30 cellular contexts compared by ENCODE assay signal in the genomic region with DNA sequence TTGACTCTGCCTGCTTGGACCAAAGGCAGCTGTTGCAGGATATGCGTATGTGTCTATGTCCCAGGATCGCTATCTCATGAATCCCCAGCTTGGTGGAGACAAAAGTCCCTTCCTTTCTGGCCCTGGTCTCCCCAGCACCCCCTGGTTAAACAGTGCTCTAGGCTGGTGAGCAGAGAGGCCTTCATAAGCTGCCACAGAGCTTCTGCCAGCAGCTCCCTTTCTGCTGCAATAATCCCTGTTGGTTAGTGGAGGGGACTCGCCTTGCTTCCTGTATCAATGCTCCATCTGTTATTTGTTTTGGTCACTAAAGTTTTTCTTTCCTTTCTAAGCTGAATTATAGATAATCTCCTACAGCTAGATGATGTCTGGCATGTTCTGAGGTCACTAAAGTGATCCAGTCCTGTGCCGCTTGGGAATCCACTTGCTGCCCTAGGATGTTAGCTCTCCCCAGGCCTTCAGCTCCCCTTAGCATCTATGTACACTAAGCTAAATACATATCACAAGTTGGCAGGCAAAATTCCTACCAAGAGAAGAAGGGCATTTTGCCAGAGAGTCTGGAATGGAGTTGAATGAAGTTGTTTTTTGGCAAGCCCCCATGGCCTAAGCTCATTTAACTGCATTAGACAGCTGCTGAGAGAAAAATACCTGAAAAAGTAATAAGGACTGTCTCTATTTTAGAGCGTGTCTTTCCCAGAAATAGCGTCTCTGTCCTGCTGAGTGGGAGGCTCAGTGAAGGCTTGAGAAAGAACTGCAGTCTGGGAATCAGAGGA. TPM values are rescaled to one million over a fixed set of nuclear protein-coding genes. Genes with fewer than 3 reads are reported as not detected.
A peak's percentile ranks its signal among the peaks of the same experiment; 100 is the strongest.
DNase-seq lines count a peak whose midpoint lies in the region; ATAC-seq, FAIRE-seq and TF ChIP-seq lines count a peak whose summit lies in the region.
"Had no signal": no experiment of that assay in that cellular context is flagged by ENCODE, and none has a peak within 500 bp of the region (broad histone marks: within the 10 kb centered on the region; RNA-seq: fewer than 3 reads in every experiment).

No MANE protein-coding gene starts in this region.

- no peak overlapping the region for H2AFZ ChIP-seq in HepG2 (ENCODE audit: low read length)

- TF ChIP-seq EP300 in HepG2 (IDR thresholded peaks at IDR 0.05; ENCODE audit: low read depth in 2 of 2, low read length in 2 of 2) = no peak
- no peak for TF ChIP-seq EP300 in HepG2 (CRISPR knock-in tag; IDR thresholded peaks at IDR 0.05; ENCODE audit: borderline replicate concordance)

- BruUV-seq in HepG2 (replicated peaks; lab: Mats Ljungman, UMichigan) = no TSS peak

- peak overlapping the region; percentile 69 for H3K27ac Mint-ChIP-seq in activated naive CD8-positive, alpha-beta T cell treated with anti-CD3 and anti-CD28 coated beads, Interleukin-2, amount 10 ng/mL, durations not matched to agents 7 days and 5 days
- H3K27ac Mint-ChIP-seq in activated naive CD8-positive, alpha-beta T cell treated with anti-CD3 and anti-CD28 coated beads for 36 hours = no peak overlapping the region
- H3K27ac Mint-ChIP-seq in T-helper 17 cell = peak overlapping the region; percentile 14
- H3K27ac Mint-ChIP-seq: activated T-helper 1 cell treated with anti-CD3 and anti-CD28 coated beads, Interleukin-12 subunit alpha, Interleukin-12 subunit beta, Interleukin-2, Interleukin-4 antibody, amounts not matched to agents 30 ng/mL and 10 ng/mL and 1 ng/mL, durations not matched to agents 14 hours and 24 hours and 36 hours; stimulated activated naive CD8-positive, alpha-beta T cell treated with anti-CD3 and anti-CD28 coated beads, Interleukin-15, Interleukin-2, amounts not matched to agents 100 ng/mL and 50 ng/mL, for 24 hours had no signal

- H3K4me3 Mint-ChIP-seq in activated naive CD8-positive, alpha-beta T cell treated with anti-CD3 and anti-CD28 coated beads, Interleukin-2, amount 10 ng/mL, durations not matched to agents 7 days and 5 days = no peak overlapping the region
- H3K4me3 Mint-ChIP-seq in activated naive CD8-positive, alpha-beta T cell treated with anti-CD3 and anti-CD28 coated beads for 36 hours = no peak overlapping the region
- H3K4me3 Mint-ChIP-seq in T-helper 17 cell = no peak overlapping the region
- H3K4me3 Mint-ChIP-seq: activated T-helper 1 cell treated with anti-CD3 and anti-CD28 coated beads, Interleukin-12 subunit alpha, Interleukin-12 subunit beta, Interleukin-2, Interleukin-4 antibody, amounts not matched to agents 30 ng/mL and 10 ng/mL and 1 ng/mL, durations not matched to agents 14 hours and 24 hours and 36 hours; stimulated activated naive CD8-positive, alpha-beta T cell treated with anti-CD3 and anti-CD28 coated beads, Interleukin-15, Interleukin-2, amounts not matched to agents 100 ng/mL and 50 ng/mL, for 24 hours had no signal

- no peak overlapping the region for H3K9ac ChIP-seq in HepG2 (ENCODE audit: insufficient read depth, low read depth, low read length)

- CTCF ChIA-PET in HepG2 (lab: Yijun Ruan, JAX; ENCODE audit: low intra/inter-chr PET ratio, low total read pairs) = no interaction called here

- H3K9me3 ChIP-seq in T-helper 17 cell (ENCODE audit: control insufficient read depth, low read length, poor library complexity, severe bottlenecking) (no peaks in the 10 kb centered on the region), HepG2 (ENCODE audit: low read length) (no peaks in the 10 kb centered on the region), HAP-1 (no peaks in the 10 kb centered on the region)
- H3K9me3 ChIP-seq: A549, MG63, transverse colon had no signal

- H3K79me2 ChIP-seq in HepG2 (ENCODE audit: insufficient read depth, low read length) = no peaks in the 10 kb centered on the region

- in situ Hi-C loops in HepG2 (cut with HindIII; ENCODE audit: extremely low pct_ligation_motif_present, low pct_unique_long_range_greater_than_20kb) (no loop called here), HAP-1 (cut with MboI; ENCODE audit: low sequenced_read_pairs) (no loop called here)

- no peak for FAIRE-seq in HepG2 (lab: Jason Lieb, UNC)
- FAIRE-seq: A549, H1 had no signal

- H3K4me2 ChIP-seq in HepG2 (ENCODE audit: low read depth, low read length) = no peak overlapping the region
- H3K4me2 ChIP-seq: A549 had no signal

- 97% methylated on average over 6 of the region's 6 CpGs for WGBS in HepG2 (ENCODE audit: low lambda C conversion rate)

- H3K9me3 Mint-ChIP-seq in activated naive CD8-positive, alpha-beta T cell treated with anti-CD3 and anti-CD28 coated beads, Interleukin-2, amount 10 ng/mL, durations not matched to agents 7 days and 5 days = no peaks in the 10 kb centered on the region
- H3K9me3 Mint-ChIP-seq in activated naive CD8-positive, alpha-beta T cell treated with anti-CD3 and anti-CD28 coated beads for 36 hours = peaks cover 2% of the 10 kb centered on the region
- H3K9me3 Mint-ChIP-seq: activated naive CD4-positive, alpha-beta T cell treated with anti-CD3 and anti-CD28 coated beads, Interleukin-2, amount 50 U/mL, for 72 hours; activated T-helper 1 cell treated with anti-CD3 and anti-CD28 coated beads, Interleukin-12 subunit alpha, Interleukin-12 subunit beta, Interleukin-2, Interleukin-4 antibody, amounts not matched to agents 30 ng/mL and 10 ng/mL and 1 ng/mL, durations not matched to agents 14 hours and 24 hours and 36 hours; stimulated activated naive CD8-positive, alpha-beta T cell treated with anti-CD3 and anti-CD28 coated beads, Interleukin-15, Interleukin-2, amounts not matched to agents 100 ng/mL and 50 ng/mL, for 24 hours had no signal

- H3K27me3 ChIP-seq in HepG2 (ENCODE audit: control insufficient read depth in 1 of 2, insufficient read depth in 2 of 2, low read length in 2 of 2) (no peaks in the 10 kb centered on the region), HAP-1 (ENCODE audit: low read depth) (no peaks in the 10 kb centered on the region)
- H3K27me3 ChIP-seq: brain microvascular endothelial cell, MG63, spleen, transverse colon had no signal

- intact Hi-C loops in HepG2 (cut with micrococcal nuclease; ENCODE audit: unreplicated experiment) = no loop called here

- TF ChIP-seq POLR2A in HepG2 (IDR thresholded peaks at IDR 0.05; ENCODE audit: insufficient read depth in 1 of 2, low read depth in 2 of 2, low read length in 2 of 2) = no peak

- no peak for TF ChIP-seq CTCF in fibroblast of the aortic adventitia (IDR thresholded peaks at IDR 0.05; ENCODE audit: insufficient read depth, low read length)
- TF ChIP-seq CTCF in HepG2 (CRISPR knock-in tag; IDR thresholded peaks at IDR 0.05) = no peak

- POLR2A ChIA-PET in activated naive CD8-positive, alpha-beta T cell treated with anti-CD3 and anti-CD28 coated beads, Interleukin-2, amount 10 ng/mL, durations not matched to agents 7 days and 5 days (lab: Charles Lee) = no interaction called here
- POLR2A ChIA-PET in HepG2 (lab: Yijun Ruan, JAX) = no interaction called here

- TF ChIP-seq RAD21 in HepG2 (CRISPR knock-in tag; IDR thresholded peaks at IDR 0.05) = no peak

- no peaks in the 10 kb centered on the region for H3K27me3 Mint-ChIP-seq in activated naive CD8-positive, alpha-beta T cell treated with anti-CD3 and anti-CD28 coated beads, Interleukin-2, amount 10 ng/mL, durations not matched to agents 7 days and 5 days
- H3K27me3 Mint-ChIP-seq in activated naive CD8-positive, alpha-beta T cell treated with anti-CD3 and anti-CD28 coated beads for 36 hours = no peaks in the 10 kb centered on the region
- no peaks in the 10 kb centered on the region for H3K27me3 Mint-ChIP-seq in T-helper 17 cell
- H3K27me3 Mint-ChIP-seq: stimulated activated naive CD8-positive, alpha-beta T cell treated with anti-CD3 and anti-CD28 coated beads, Interleukin-15, Interleukin-2, amounts not matched to agents 100 ng/mL and 50 ng/mL, for 24 hours had no signal

- no peaks in the 10 kb centered on the region for H3K4me1 Mint-ChIP-seq in activated naive CD8-positive, alpha-beta T cell treated with anti-CD3 and anti-CD28 coated beads, Interleukin-2, amount 10 ng/mL, durations not matched to agents 7 days and 5 days
- peaks cover 2% of the 10 kb centered on the region for H3K4me1 Mint-ChIP-seq in activated naive CD8-positive, alpha-beta T cell treated with anti-CD3 and anti-CD28 coated beads for 36 hours
- no peaks in the 10 kb centered on the region for H3K4me1 Mint-ChIP-seq in T-helper 17 cell

- H4K20me1 ChIP-seq in HepG2 (ENCODE audit: insufficient read depth, low read length) = no peaks in the 10 kb centered on the region

- no peak for DNase-seq in activated naive CD8-positive, alpha-beta T cell treated with anti-CD3 and anti-CD28 coated beads, Interleukin-2, amount 10 ng/mL, durations not matched to agents 7 days and 5 days
- no peak for DNase-seq in activated naive CD8-positive, alpha-beta T cell treated with anti-CD3 and anti-CD28 coated beads for 36 hours
- DNase-seq in T-helper 17 cell (no peak), fibroblast of the aortic adventitia (ENCODE audit: low read depth) (peak; percentile 49), HepG2 (ENCODE audit: low spot score) (no peak), HAP-1 (ENCODE audit: low spot score in 2 of 2) (no peak)
- DNase-seq in stimulated activated CD8-positive, alpha-beta memory T cell treated with anti-CD3 and anti-CD28 coated beads, Interleukin-4, amount 100 ng/mL, for 48 hours = no peak
- no peak for DNase-seq in activated CD4-positive, CD25-positive, alpha-beta regulatory T cell treated with anti-CD3 and anti-CD28 coated beads, Interleukin-2, amount 50 U/mL, for 72 hours
- DNase-seq: activated CD4-positive, alpha-beta T cell treated with anti-CD3 and anti-CD28 coated beads for 4 hours; brain microvascular endothelial cell; cortex of kidney; EL; glutamatergic neuron; MG63; NCI-H187; occipital lobe; PC-3; SHP77; spleen; stimulated activated CD4-positive, alpha-beta T cell treated with anti-CD3 and anti-CD28 coated beads, Interleukin-4, amount 100 ng/mL, for 24 hours; T-helper 1 cell; transverse colon had no signal

- H3K4me3 ChIP-seq in fibroblast of the aortic adventitia (ENCODE audit: low read depth, low read length) (no peak overlapping the region), HepG2 (replicated peaks in 1 of 3; ENCODE audit: insufficient read depth in 1 of 3, low read depth in 2 of 3, low read length in 3 of 3) (no peak overlapping the region), HAP-1 (no peak overlapping the region)
- H3K4me3 ChIP-seq: A549, MG63, spleen, transverse colon had no signal

- H3K36me3 Mint-ChIP-seq in activated naive CD8-positive, alpha-beta T cell treated with anti-CD3 and anti-CD28 coated beads, Interleukin-2, amount 10 ng/mL, durations not matched to agents 7 days and 5 days = peaks cover 37% of the 10 kb centered on the region
- H3K36me3 Mint-ChIP-seq in activated naive CD8-positive, alpha-beta T cell treated with anti-CD3 and anti-CD28 coated beads for 36 hours = peaks cover 31% of the 10 kb centered on the region
- peaks cover 13% of the 10 kb centered on the region for H3K36me3 Mint-ChIP-seq in T-helper 17 cell (ENCODE audit: low read depth)

- H3K4me1 ChIP-seq in HepG2 (ENCODE audit: insufficient read depth, low read length) = no peaks in the 10 kb centered on the region
- H3K4me1 ChIP-seq in HAP-1 = no peaks in the 10 kb centered on the region
- H3K4me1 ChIP-seq: A549, spleen, transverse colon had no signal

- H3K27ac ChIP-seq in HepG2 (ENCODE audit: extremely low read length, insufficient read depth, low read length) = no peak overlapping the region
- H3K27ac ChIP-seq: A549, brain microvascular endothelial cell, spleen, transverse colon had no signal

- ATAC-seq in activated naive CD8-positive, alpha-beta T cell treated with anti-CD3 and anti-CD28 coated beads, Interleukin-2, amount 10 ng/mL, durations not matched to agents 7 days and 5 days (ENCODE audit: low read depth) = no peak
- ATAC-seq in T-helper 17 cell = no peak
- no peak for ATAC-seq in HepG2
- ATAC-seq: A549; activated naive CD4-positive, alpha-beta T cell treated with anti-CD3 and anti-CD28 coated beads, Interleukin-2, amount 50 U/mL, for 72 hours; PC-3 had no signal

- H3K36me3 ChIP-seq in HepG2 (replicated peaks in 1 of 2; ENCODE audit: control insufficient read depth in 1 of 2, insufficient read depth in 2 of 2, low read length in 2 of 2) (peaks cover 23 to 54% of the 10 kb centered on the region in 2 experiments; a peak in 4 of 5 replicates), HAP-1 (replicated peaks) (peaks cover 18% of the 10 kb centered on the region)
- H3K36me3 ChIP-seq: MG63 had no signal

RNA-seq across cellular contexts. Expression of gene RDH12, which starts 47.8 kb away (rescaled TPM):
- not detected for total RNA-seq in activated naive CD8-positive, alpha-beta T cell treated with anti-CD3 and anti-CD28 coated beads, Interleukin-2, amount 10 ng/mL, durations not matched to agents 7 days and 5 days
- not detected for total RNA-seq in activated naive CD8-positive, alpha-beta T cell treated with anti-CD3 and anti-CD28 coated beads for 36 hours
- not detected for total RNA-seq in T-helper 17 cell
- total RNA-seq in fibroblast of the aortic adventitia (ENCODE audit: low replicate concordance) = 0.82 TPM in 1 of 2 replicates, not detected in the other
- total RNA-seq in HepG2 (2016; rRNA removed; fragmentation: Illumina TruSeq; extraction: Trizol) = 1.4 and 1.6 TPM in 2 replicates
- 0.97 and 1.7 TPM in 2 replicates for total RNA-seq in HepG2 (2016; cell fraction: cytosol; rRNA removed; fragmentation: Illumina TruSeq; extraction: Trizol; ENCODE audit: low read depth)
- 1.2 and 1.4 TPM in 2 replicates for total RNA-seq in HepG2 (2016; cell fraction: insoluble cytoplasmic fraction; rRNA removed; fragmentation: Illumina TruSeq; extraction: Trizol)
- 1.3 and 1.9 TPM in 2 replicates for total RNA-seq in HepG2 (2016; cell fraction: membrane; rRNA removed; fragmentation: Illumina TruSeq; extraction: Trizol)
- total RNA-seq in HepG2 (2016; cell fraction: nucleus; rRNA removed; fragmentation: Illumina TruSeq; extraction: Trizol) = 1.3 and 1.6 TPM in 2 replicates
- 2.1 and 2.6 TPM in 2 replicates for polyA plus RNA-seq in HepG2 (2011; rRNA removed)
- polyA plus RNA-seq in HepG2 (2011; cell fraction: cytosol; rRNA removed) = 1.8 and 2.9 TPM in 2 replicates
- polyA plus RNA-seq in HepG2 (2011; cell fraction: nucleus; rRNA removed) = 0.59 and 0.80 TPM in 2 replicates
- 3.1 and 3.8 TPM in 2 replicates for polyA plus RNA-seq in HepG2 (2012)
- 1.7 and 2.0 TPM in 2 replicates for polyA plus RNA-seq in HepG2 (2016; cell fraction: cytosol; fragmentation: Illumina TruSeq; extraction: Trizol; ENCODE audit: low read depth)
- polyA plus RNA-seq in HepG2 (2016; cell fraction: insoluble cytoplasmic fraction; fragmentation: Illumina TruSeq; extraction: Trizol; ENCODE audit: low read depth) = 1.0 and 1.3 TPM in 2 replicates
- polyA plus RNA-seq in HepG2 (2016; cell fraction: membrane; fragmentation: Illumina TruSeq; extraction: Trizol; ENCODE audit: low read depth) = 1.6 and 2.3 TPM in 2 replicates
- polyA plus RNA-seq in HepG2 (2016; cell fraction: nucleus; fragmentation: Illumina TruSeq; extraction: Trizol; ENCODE audit: insufficient read depth, low read depth) = 1.5 and 1.8 TPM in 2 replicates
- 0.07 and 3.1 TPM in 2 replicates for polyA minus RNA-seq in HepG2 (2011; rRNA and poly(A)+ RNA removed; ENCODE audit: low replicate concordance)
- 0.49 TPM in 1 of 2 replicates, not detected in the other for polyA minus RNA-seq in HepG2 (2011; cell fraction: cytosol; rRNA and poly(A)+ RNA removed)
- polyA minus RNA-seq in HepG2 (2011; cell fraction: nucleus; rRNA and poly(A)+ RNA removed) = 1.0 and 1.4 TPM in 2 replicates
- total RNA-seq: activated naive CD4-positive, alpha-beta T cell treated with anti-CD3 and anti-CD28 coated beads, Interleukin-2, amount 50 U/mL, for 72 hours; activated T-helper 1 cell treated with anti-CD3 and anti-CD28 coated beads, Interleukin-12 subunit alpha, Interleukin-12 subunit beta, Interleukin-2, Interleukin-4 antibody, amounts not matched to agents 30 ng/mL and 10 ng/mL and 1 ng/mL, durations not matched to agents 14 hours and 24 hours and 36 hours; myocyte; PC-3; renal cortical epithelial cell; spleen had no signal
- polyA plus RNA-seq: BJ had no signal

RNA-seq across cellular contexts. Expression of gene RDH11, which starts 54.0 kb away (rescaled TPM):
- total RNA-seq in activated naive CD8-positive, alpha-beta T cell treated with anti-CD3 and anti-CD28 coated beads, Interleukin-2, amount 10 ng/mL, durations not matched to agents 7 days and 5 days = 10 to 100 TPM; 54.9 to 55.5 TPM
- total RNA-seq in activated naive CD8-positive, alpha-beta T cell treated with anti-CD3 and anti-CD28 coated beads for 36 hours = 10 to 100 TPM; 72.5 to 74.0 TPM
- total RNA-seq in T-helper 17 cell = 10 to 100 TPM; 23.4 to 34.4 TPM
- 78.9 and 110 TPM in 2 replicates for total RNA-seq in fibroblast of the aortic adventitia (ENCODE audit: low replicate concordance)
- total RNA-seq in HepG2 (2016; rRNA removed; fragmentation: Illumina TruSeq; extraction: Trizol) = 51.5 and 106 TPM in 2 replicates
- total RNA-seq in HepG2 (2016; cell fraction: cytosol; rRNA removed; fragmentation: Illumina TruSeq; extraction: Trizol; ENCODE audit: low read depth) = 50.9 and 57.5 TPM in 2 replicates
- total RNA-seq in HepG2 (2016; cell fraction: insoluble cytoplasmic fraction; rRNA removed; fragmentation: Illumina TruSeq; extraction: Trizol) = 46.6 and 104 TPM in 2 replicates
- total RNA-seq in HepG2 (2016; cell fraction: membrane; rRNA removed; fragmentation: Illumina TruSeq; extraction: Trizol) = 32.4 and 37.5 TPM in 2 replicates
- 91.5 and 107 TPM in 2 replicates for total RNA-seq in HepG2 (2016; cell fraction: nucleus; rRNA removed; fragmentation: Illumina TruSeq; extraction: Trizol)
- 131 and 167 TPM in 2 replicates for polyA plus RNA-seq in HepG2 (2011; rRNA removed)
- 69.3 and 131 TPM in 2 replicates for polyA plus RNA-seq in HepG2 (2011; cell fraction: cytosol; rRNA removed)
- 180 and 230 TPM in 2 replicates for polyA plus RNA-seq in HepG2 (2011; cell fraction: nucleus; rRNA removed)
- 88.1 and 114 TPM in 2 replicates for polyA plus RNA-seq in HepG2 (2012)
- 4.9 TPM in 2 replicates for polyA plus RNA-seq in HepG2 (2016; cell fraction: cytosol; fragmentation: Illumina TruSeq; extraction: Trizol; ENCODE audit: low read depth)
- 39.8 and 43.7 TPM in 2 replicates for polyA plus RNA-seq in HepG2 (2016; cell fraction: insoluble cytoplasmic fraction; fragmentation: Illumina TruSeq; extraction: Trizol; ENCODE audit: low read depth)
- polyA plus RNA-seq in HepG2 (2016; cell fraction: membrane; fragmentation: Illumina TruSeq; extraction: Trizol; ENCODE audit: low read depth) = 10.9 and 12.8 TPM in 2 replicates
- polyA plus RNA-seq in HepG2 (2016; cell fraction: nucleus; fragmentation: Illumina TruSeq; extraction: Trizol; ENCODE audit: insufficient read depth, low read depth) = 134 and 137 TPM in 2 replicates
- 150 and 285 TPM in 2 replicates for polyA minus RNA-seq in HepG2 (2011; rRNA and poly(A)+ RNA removed; ENCODE audit: low replicate concordance)
- polyA minus RNA-seq in HepG2 (2011; cell fraction: cytosol; rRNA and poly(A)+ RNA removed) = 65.1 and 97.4 TPM in 2 replicates
- polyA minus RNA-seq in HepG2 (2011; cell fraction: nucleus; rRNA and poly(A)+ RNA removed) = 82.8 and 127 TPM in 2 replicates
